In genomic region chr19:35757749-35758608, GRCh38 we compare ENCODE assay signal across 8 cellular contexts. TPM values are rescaled to one million over a fixed set of nuclear protein-coding genes. Genes with fewer than 3 reads are reported as not detected.
DNase-seq lines count a peak whose midpoint lies in the region; ATAC-seq and TF ChIP-seq lines count a peak whose summit lies in the region.

Gene PROSER3, plus strand, starts transcription at chr19:35758176. Its CDS starts 40 bp downstream, at chr19:35758216.

- peak within 1 kb of the TSS; percentile 86 to 98 (median 94) for H3K27ac Mint-ChIP-seq in CD8-positive, alpha-beta memory T cell

- DNase-seq in CD8-positive, alpha-beta memory T cell: peak; percentile 94 to 99 (median 99)
- DNase-seq in HS-5 (ENCODE audit: low read depth): peak; percentile 98
- DNase-seq in NK-92 treated with Interleukin-12 subunit alpha and Interleukin-12 subunit beta, amount 100 ng/mL, for 24 hours (lab: John Stamatoyannopoulos, UW): peak; percentile 98
- peak; percentile 97 for DNase-seq in activated CD8-positive, alpha-beta memory T cell treated with anti-CD3 and anti-CD28 coated beads for 24 hours
- DNase-seq in effector CD4-positive, alpha-beta T cell: peak; percentile 97
- peak; percentile 99 for DNase-seq in lung (ENCODE audit: low spot score)
- peak; percentile 91 to 96 (median 95) for DNase-seq in stimulated activated CD4-positive, alpha-beta T cell treated with anti-CD3 and anti-CD28 coated beads, TNF-alpha, amount 100 ng/mL, for 4 hours (ENCODE audit: low read depth in 3 of 3)

- H3K36me3 ChIP-seq in CD8-positive, alpha-beta memory T cell (ENCODE audit: insufficient read depth, low read length): peaks cover 12% of the 10 kb centered on the region
- peaks cover 0 to 20% of the 10 kb centered on the region in 2 donors for H3K36me3 ChIP-seq in lung (ENCODE audit: control insufficient read depth in 2 of 2, insufficient read depth in 2 of 2, low read length in 2 of 2)

- peaks cover 23 to 47% (median 24%) of the 10 kb centered on the region in 3 donors for H3K4me1 Mint-ChIP-seq in CD8-positive, alpha-beta memory T cell

- no peaks in the 10 kb centered on the region for H3K27me3 ChIP-seq in CD8-positive, alpha-beta memory T cell (ENCODE audit: insufficient read depth, low read length, poor library complexity, severe bottlenecking)
- no peaks in the 10 kb centered on the region for H3K27me3 ChIP-seq in lung (ENCODE audit: control insufficient read depth, insufficient read depth)

- peaks cover 0 to 2% (median 0%) of the 10 kb centered on the region in 5 donors for H3K9me3 Mint-ChIP-seq in CD8-positive, alpha-beta memory T cell

- peak within 1 kb of the TSS; percentile 93 to 100 (median 95) for H3K4me3 Mint-ChIP-seq in CD8-positive, alpha-beta memory T cell

- peak within 1 kb of the TSS; percentile 100 for H3K4me3 ChIP-seq in CD8-positive, alpha-beta memory T cell (ENCODE audit: low read length)
- peak within 1 kb of the TSS; percentile 91 for H3K4me3 ChIP-seq in lung

- peaks cover 22% of the 10 kb centered on the region for H3K4me1 ChIP-seq in CD8-positive, alpha-beta memory T cell (ENCODE audit: insufficient read depth, low read length)
- peaks cover 0 to 11% of the 10 kb centered on the region in 2 donors for H3K4me1 ChIP-seq in lung (ENCODE audit: control insufficient read depth in 2 of 2, insufficient read depth in 2 of 2, low read length in 2 of 2)

- 0% methylated on average over 52 to 53 of the region's 53 CpGs for WGBS in lung, 2 donors

- no peak for TF ChIP-seq CTCF in lung (IDR thresholded peaks at IDR 0.05; ENCODE audit: control extremely low read depth, extremely low read depth)

- H3K27ac ChIP-seq in CD8-positive, alpha-beta memory T cell (ENCODE audit: low read depth, low read length): peak within 1 kb of the TSS; percentile 99
- peak within 1 kb of the TSS; percentile 97 for H3K27ac ChIP-seq in lung (ENCODE audit: low read depth in 1 of 2, low read length in 1 of 2)

- H3K9me3 ChIP-seq in CD8-positive, alpha-beta memory T cell (ENCODE audit: low read length): no peaks in the 10 kb centered on the region
- H3K9me3 ChIP-seq in lung (ENCODE audit: control insufficient read depth in 2 of 2, insufficient read depth in 1 of 2, low read length in 1 of 2): peaks cover 0 to 2% of the 10 kb centered on the region in 2 donors

- peaks cover 0 to 4% of the 10 kb centered on the region in 2 donors for H3K27me3 Mint-ChIP-seq in CD8-positive, alpha-beta memory T cell

- POLR2A ChIA-PET in CD8-positive, alpha-beta memory T cell (lab: Charles Lee): interaction anchor here (0.7 to 1.4 kb wide), 4 partner anchors 10 to 201 kb away, joined by 3 to 5 read pairs (median 4); partner anchors contain the start of gene LIN37

- ATAC-seq in GM19468 (IDR thresholded peaks at IDR 0.05; ENCODE audit: extremely low read depth, unreplicated experiment) (peak; percentile 98), lung (ENCODE audit: insufficient read depth, low FRiP score) (peak; percentile 95)

- H3K36me3 Mint-ChIP-seq in CD8-positive, alpha-beta memory T cell: peaks cover 3 to 44% (median 9%) of the 10 kb centered on the region in 3 donors

- CTCF ChIA-PET in CD8-positive, alpha-beta memory T cell (lab: Charles Lee): no interaction called here

RNA-seq across cellular contexts. Expression of gene PROSER3, which starts in this region (rescaled TPM):
- total RNA-seq in CD8-positive, alpha-beta memory T cell: 10 to 100 TPM; 35.2 to 40.5 TPM
- polyA plus RNA-seq in CD8-positive, alpha-beta memory T cell: 8.3 TPM
- 10 to 100 TPM; 10.5 to 32.2 TPM for total RNA-seq in lung
- 10 to 100 TPM; 10.0 to 13.6 TPM for polyA plus RNA-seq in lung

Comparison
In these comparisons a context has a peak if more than half of its experiments do, and no peak if none do; other contexts are left out.
1. Peak in every context shown above with its lines: DNase-seq, ATAC-seq, H3K4me3 ChIP-seq and H3K27ac ChIP-seq.